ENCODE assay signal across 1 cellular context in the genomic region with DNA sequence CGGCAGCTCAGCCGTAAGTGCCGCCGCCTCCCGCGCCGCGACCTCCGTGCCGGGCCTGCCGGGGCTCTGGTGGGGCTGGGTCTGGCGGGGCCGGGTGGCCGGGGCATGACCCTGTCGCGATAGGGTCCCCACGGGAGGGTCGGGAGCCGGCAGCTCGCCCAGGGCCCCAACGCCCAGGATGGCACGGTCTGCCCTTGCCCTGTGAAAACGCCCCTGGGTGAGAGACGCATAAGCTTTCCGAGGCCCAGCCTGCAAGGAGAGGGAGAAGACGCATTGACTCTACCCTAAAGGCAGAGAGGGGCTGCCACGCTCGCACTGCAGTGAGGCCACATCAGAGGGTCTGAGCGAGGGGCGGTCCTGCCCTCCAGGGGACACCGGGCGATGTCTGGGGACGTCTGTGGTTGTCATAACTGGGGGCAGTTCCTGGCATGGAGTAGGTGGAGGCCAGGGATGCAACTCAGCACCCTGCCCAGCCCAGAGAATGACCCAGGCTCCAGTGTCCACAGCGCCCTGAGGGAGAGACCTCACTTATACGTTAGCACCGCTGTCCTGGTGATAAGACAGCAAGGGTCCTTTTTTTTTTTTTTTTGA.
TF ChIP-seq lines count a peak whose summit lies in the region.

No MANE protein-coding gene starts in this region.

TF ChIP-seq in HepG2, 621 proteins besides CTCF, POLR2A, EP300 and RAD21 (continued from another document):
- TF ChIP-seq, protein P1, sequence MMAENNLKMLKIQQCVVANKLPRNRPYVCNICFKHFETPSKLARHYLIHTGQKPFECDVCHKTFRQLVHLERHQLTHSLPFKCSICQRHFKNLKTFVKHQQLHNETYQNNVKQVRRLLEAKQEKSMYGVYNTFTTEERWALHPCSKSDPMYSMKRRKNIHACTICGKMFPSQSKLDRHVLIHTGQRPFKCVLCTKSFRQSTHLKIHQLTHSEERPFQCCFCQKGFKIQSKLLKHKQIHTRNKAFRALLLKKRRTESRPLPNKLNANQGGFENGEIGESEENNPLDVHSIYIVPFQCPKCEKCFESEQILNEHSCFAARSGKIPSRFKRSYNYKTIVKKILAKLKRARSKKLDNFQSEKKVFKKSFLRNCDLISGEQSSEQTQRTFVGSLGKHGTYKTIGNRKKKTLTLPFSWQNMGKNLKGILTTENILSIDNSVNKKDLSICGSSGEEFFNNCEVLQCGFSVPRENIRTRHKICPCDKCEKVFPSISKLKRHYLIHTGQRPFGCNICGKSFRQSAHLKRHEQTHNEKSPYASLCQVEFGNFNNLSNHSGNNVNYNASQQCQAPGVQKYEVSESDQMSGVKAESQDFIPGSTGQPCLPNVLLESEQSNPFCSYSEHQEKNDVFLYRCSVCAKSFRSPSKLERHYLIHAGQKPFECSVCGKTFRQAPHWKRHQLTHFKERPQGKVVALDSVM (CRISPR knock-in tag; IDR thresholded peaks at IDR 0.05), result peak; percentile 14; the same call in 1 of the 2 replicates
- TF ChIP-seq TEAD3 (CRISPR knock-in tag; optimal IDR thresholded peaks at IDR 0.05; ENCODE audit: borderline replicate concordance), result peak; percentile 8
- no peak for TF ChIP-seq ATM (IDR thresholded peaks at IDR 0.05; ENCODE audit: borderline replicate concordance)
- TF ChIP-seq MAZ (IDR thresholded peaks at IDR 0.05; ENCODE audit: borderline replicate concordance, low read depth, low read length), result no peak
- no peak for TF ChIP-seq MAZ (CRISPR knock-in tag; IDR thresholded peaks at IDR 0.05; ENCODE audit: low read depth)
- TF ChIP-seq ZNF703 (CRISPR knock-in tag; IDR thresholded peaks at IDR 0.05; ENCODE audit: borderline replicate concordance), result no peak
- 0 out of 2 replicates have a peak, but pooled peaks have one; percentile 16 for TF ChIP-seq SP2 (CRISPR knock-in tag; IDR thresholded peaks at IDR 0.05)
- TF ChIP-seq, protein P2, sequence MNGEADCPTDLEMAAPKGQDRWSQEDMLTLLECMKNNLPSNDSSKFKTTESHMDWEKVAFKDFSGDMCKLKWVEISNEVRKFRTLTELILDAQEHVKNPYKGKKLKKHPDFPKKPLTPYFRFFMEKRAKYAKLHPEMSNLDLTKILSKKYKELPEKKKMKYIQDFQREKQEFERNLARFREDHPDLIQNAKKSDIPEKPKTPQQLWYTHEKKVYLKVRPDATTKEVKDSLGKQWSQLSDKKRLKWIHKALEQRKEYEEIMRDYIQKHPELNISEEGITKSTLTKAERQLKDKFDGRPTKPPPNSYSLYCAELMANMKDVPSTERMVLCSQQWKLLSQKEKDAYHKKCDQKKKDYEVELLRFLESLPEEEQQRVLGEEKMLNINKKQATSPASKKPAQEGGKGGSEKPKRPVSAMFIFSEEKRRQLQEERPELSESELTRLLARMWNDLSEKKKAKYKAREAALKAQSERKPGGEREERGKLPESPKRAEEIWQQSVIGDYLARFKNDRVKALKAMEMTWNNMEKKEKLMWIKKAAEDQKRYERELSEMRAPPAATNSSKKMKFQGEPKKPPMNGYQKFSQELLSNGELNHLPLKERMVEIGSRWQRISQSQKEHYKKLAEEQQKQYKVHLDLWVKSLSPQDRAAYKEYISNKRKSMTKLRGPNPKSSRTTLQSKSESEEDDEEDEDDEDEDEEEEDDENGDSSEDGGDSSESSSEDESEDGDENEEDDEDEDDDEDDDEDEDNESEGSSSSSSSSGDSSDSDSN (CRISPR knock-in tag; IDR thresholded peaks at IDR 0.05), result peak; percentile 39; the same call in 1 of the 2 replicates
- no peak for TF ChIP-seq ZNF720 (CRISPR knock-in tag; IDR thresholded peaks at IDR 0.05)
